18 cellular contexts compared by ENCODE assay signal in the genomic region with DNA sequence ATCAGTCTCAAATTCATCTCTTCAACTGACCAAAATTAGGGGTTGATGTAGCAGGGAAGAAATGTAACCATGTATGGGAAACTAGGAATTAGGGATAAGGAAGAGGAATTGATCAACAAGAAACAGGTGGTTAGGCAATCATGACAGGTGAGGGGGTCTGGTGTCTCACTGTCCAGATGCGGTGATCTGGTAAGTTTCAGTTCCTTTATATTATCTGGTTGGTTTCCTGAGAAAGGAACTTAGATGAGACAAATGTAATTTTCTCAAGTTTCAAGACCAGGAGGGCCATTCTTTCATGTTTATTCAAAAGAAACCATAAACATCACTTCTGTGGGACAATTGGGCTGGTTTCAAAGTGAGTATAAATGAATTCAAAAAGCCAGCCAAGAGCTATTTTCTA.
DNase-seq lines count a peak whose midpoint lies in the region; ATAC-seq and TF ChIP-seq lines count a peak whose summit lies in the region.
"Had no signal": no experiment of that assay in that cellular context is flagged by ENCODE, and none has a peak within 500 bp of the region (broad histone marks: within the 10 kb centered on the region; RNA-seq: fewer than 3 reads in every experiment).

No MANE protein-coding gene starts in this region.

- in situ Hi-C loops in G401 (cut with HindIII; ENCODE audit: low sequenced_read_pairs) = no loop called here

- H3K4me3 Mint-ChIP-seq in CD14-positive monocyte = no peak overlapping the region
- H3K4me3 Mint-ChIP-seq: GM23338 had no signal

- DNase-seq in RPMI8226 (peak; percentile 74), CD14-positive monocyte (ENCODE audit: low spot score) (no peak), G401 (ENCODE audit: low spot score) (no peak), superior temporal gyrus (ENCODE audit: extremely low spot score) (no peak), mucosa of descending colon (no peak)
- DNase-seq: foreskin fibroblast; kidney; NCI-H1436 treated with DMSO at 0.1 percent for 48 hours; stimulated activated CD4-positive, alpha-beta T cell treated with anti-CD3 and anti-CD28 coated beads, Interleukin-2, amount 100 ng/mL, for 48 hours; stimulated activated naive CD4-positive, alpha-beta T cell treated with Interleukin-2 at 50 U/mL for 16 hours had no signal

- H3K4me3 ChIP-seq in mucosa of descending colon = no peak overlapping the region
- H3K4me3 ChIP-seq: ascending aorta, BLaER1, GM23338 had no signal

- H3K9me3 Mint-ChIP-seq in CD14-positive monocyte = peaks cover 6 to 17% (median 14%) of the 10 kb centered on the region in 7 donors

- no peaks in the 10 kb centered on the region for H3K36me3 ChIP-seq in mucosa of descending colon (ENCODE audit: low read depth)
- H3K36me3 ChIP-seq: ascending aorta, BLaER1 had no signal

- H3K27ac Mint-ChIP-seq in CD14-positive monocyte = no peak overlapping the region
- H3K27ac Mint-ChIP-seq: GM23338 had no signal

- H3K4me1 ChIP-seq in mucosa of descending colon (ENCODE audit: low read depth) = no peaks in the 10 kb centered on the region
- H3K4me1 ChIP-seq: ascending aorta, BLaER1 had no signal

- peak; percentile 95 for ATAC-seq in GM18870 (IDR thresholded peaks at IDR 0.05; ENCODE audit: unreplicated experiment)
- peak; percentile 89 for ATAC-seq in GM21619 (IDR thresholded peaks at IDR 0.05; ENCODE audit: unreplicated experiment)
- peak; percentile 90 for ATAC-seq in HG03095 (IDR thresholded peaks at IDR 0.05; ENCODE audit: unreplicated experiment)
- no peak for ATAC-seq in mucosa of descending colon
- ATAC-seq: activated CD4-positive, CD25-positive, alpha-beta regulatory T cell treated with anti-CD3 and anti-CD28 coated beads, Interleukin-2, amount 50 U/mL, for 24 hours; GM23338; HepG2 had no signal

- H3K9me3 ChIP-seq in mucosa of descending colon = peaks cover 3% of the 10 kb centered on the region
- H3K9me3 ChIP-seq: ascending aorta had no signal

- TF ChIP-seq CTCF in CD14-positive monocyte (IDR thresholded peaks at IDR 0.05) (no peak), mucosa of descending colon (IDR thresholded peaks at IDR 0.05) (no peak)

- no peaks in the 10 kb centered on the region for H3K36me3 Mint-ChIP-seq in CD14-positive monocyte

- intact Hi-C loops in CD14-positive monocyte (cut with micrococcal nuclease) (no loop called here), mucosa of descending colon (cut with DNase I, micrococcal nuclease) (no loop called here)

- no peaks in the 10 kb centered on the region for H3K27me3 Mint-ChIP-seq in CD14-positive monocyte (ENCODE audit: low read depth in 3 of 3)

- H3K4me1 Mint-ChIP-seq in CD14-positive monocyte = no peaks in the 10 kb centered on the region
- H3K4me1 Mint-ChIP-seq: GM23338 had no signal
